Comparison of ENCODE assay signal across 15 cellular contexts in genomic region chr2:135773917-135774316, GRCh38. TPM values are rescaled to one million over a fixed set of nuclear protein-coding genes. Genes with fewer than 3 reads are reported as not detected.
DNase-seq lines count a peak whose midpoint lies in the region; TF ChIP-seq lines count a peak whose summit lies in the region.
"Had no signal": no experiment of that assay in that cellular context is flagged by ENCODE, and none has a peak within 500 bp of the region (broad histone marks: within the 10 kb centered on the region; RNA-seq: fewer than 3 reads in every experiment).

No MANE protein-coding gene starts in this region.

- POLR2A ChIA-PET in A673 (lab: Charles Lee; ENCODE audit: low non-redundant PET) = interaction anchor here (0.5 kb wide), 1 partner anchor 620 kb away, joined by 8 read pairs; no protein-coding TSS in a partner anchor

- DNase-seq in A673 (ENCODE audit: low spot score) = peak; percentile 56
- DNase-seq in HCEC 1CT = peak; percentile 56
- no peak for DNase-seq in SJSA1 (ENCODE audit: low read depth in 1 of 2, low spot score in 2 of 2)
- peak; percentile 45 to 50 for DNase-seq in fibroblast of lung (ENCODE audit: low read depth in 2 of 2)
- no peak for DNase-seq in NCI-H748 (lab: John Stamatoyannopoulos, UW; ENCODE audit: unreplicated experiment)
- DNase-seq in substantia nigra (lab: John Stamatoyannopoulos, UW) = no peak
- no peak for DNase-seq in COLO668 (lab: John Stamatoyannopoulos, UW; ENCODE audit: unreplicated experiment)
- no peak for DNase-seq in stimulated activated CD4-positive, alpha-beta T cell treated with anti-CD3 and anti-CD28 coated beads, Interleukin-4, amount 100 ng/mL, for 4 hours
- DNase-seq: DMS79 treated with DMSO at 0.1 percent for 48 hours, heart left ventricle, NCI-H1930, NCI-H748 treated with DMSO at 0.1 percent for 48 hours, upper lobe of right lung had no signal

- H4K20me1 ChIP-seq in fibroblast of lung (ENCODE audit: control insufficient read depth, extremely low read depth, insufficient read depth, low read length) = no peaks in the 10 kb centered on the region

- TF ChIP-seq CTCF in A673 (conservative IDR thresholded peaks at IDR 0.05; ENCODE audit: low read depth, low read length) = no peak
- no peak for TF ChIP-seq CTCF in fibroblast of lung (conservative IDR thresholded peaks at IDR 0.05 in 1 of 2, IDR thresholded peaks at IDR 0.05 in 1 of 2; ENCODE audit: low read depth in 1 of 2, low read length in 2 of 2)

- H3K36me3 ChIP-seq in A673 (ENCODE audit: insufficient read depth, low read length, poor library complexity, severe bottlenecking) (peaks cover 93% of the 10 kb centered on the region), SJSA1 (peaks cover 94% of the 10 kb centered on the region), fibroblast of lung (ENCODE audit: control insufficient read depth, insufficient read depth, low read length) (peaks cover 10% of the 10 kb centered on the region)

- H2AFZ ChIP-seq in fibroblast of lung (ENCODE audit: low read length) = no peak overlapping the region

- H3K4me2 ChIP-seq in fibroblast of lung (ENCODE audit: extremely low read depth, insufficient read depth, low read length) = no peak overlapping the region
- H3K4me2 ChIP-seq: KMS-11 had no signal

- no peak overlapping the region for H3K4me3 ChIP-seq in A673 (ENCODE audit: low read depth, low read length, poor library complexity, severe bottlenecking)
- no peak overlapping the region for H3K4me3 ChIP-seq in SJSA1
- no peak overlapping the region for H3K4me3 ChIP-seq in fibroblast of lung (replicated peaks in 1 of 4; ENCODE audit: control extremely low read depth in 1 of 4, insufficient read depth in 1 of 4, low read depth in 3 of 4, low read length in 4 of 4)
- H3K4me3 ChIP-seq: ascending aorta, heart left ventricle, upper lobe of right lung had no signal

- no peaks in the 10 kb centered on the region for H3K4me1 ChIP-seq in A673 (ENCODE audit: insufficient read depth, low read length, poor library complexity, severe bottlenecking)
- H3K4me1 ChIP-seq in SJSA1 (replicated peaks) = peaks cover 12% of the 10 kb centered on the region
- H3K4me1 ChIP-seq in fibroblast of lung (ENCODE audit: control insufficient read depth, extremely low read depth, insufficient read depth, low read length) = no peaks in the 10 kb centered on the region
- H3K4me1 ChIP-seq: ascending aorta, upper lobe of right lung had no signal

- H3K27ac ChIP-seq in A673 (ENCODE audit: low read depth, low read length, poor library complexity, severe bottlenecking) (no peak overlapping the region), SJSA1 (peak overlapping the region; percentile 56), fibroblast of lung (ENCODE audit: insufficient read depth, low read length) (no peak overlapping the region), substantia nigra (ENCODE audit: low read depth, low read length, poor library complexity, severe bottlenecking) (no peak overlapping the region)
- H3K27ac ChIP-seq: ascending aorta, heart left ventricle, KMS-11, upper lobe of right lung had no signal

- no peaks in the 10 kb centered on the region for H3K27me3 ChIP-seq in A673 (replicated peaks; ENCODE audit: insufficient read depth, low read depth, low read length, poor library complexity)
- no peaks in the 10 kb centered on the region for H3K27me3 ChIP-seq in SJSA1 (replicated peaks)
- no peaks in the 10 kb centered on the region for H3K27me3 ChIP-seq in fibroblast of lung (ENCODE audit: control insufficient read depth, insufficient read depth, low read length)
- H3K27me3 ChIP-seq: ascending aorta, heart left ventricle, upper lobe of right lung had no signal

- H3K9me3 ChIP-seq in A673 (ENCODE audit: low read depth, low read length, poor library complexity, severe bottlenecking) (no peaks in the 10 kb centered on the region), SJSA1 (replicated peaks) (no peaks in the 10 kb centered on the region), fibroblast of lung (ENCODE audit: control insufficient read depth, insufficient read depth, low read depth, low read length) (no peaks in the 10 kb centered on the region)
- H3K9me3 ChIP-seq: ascending aorta, heart left ventricle, upper lobe of right lung had no signal

- CTCF ChIA-PET in A673 (lab: Charles Lee) = no interaction called here

- no peak overlapping the region for H3K9ac ChIP-seq in fibroblast of lung (ENCODE audit: insufficient read depth, low read length)
- H3K9ac ChIP-seq: KMS-11 had no signal

- no peaks in the 10 kb centered on the region for H3K79me2 ChIP-seq in fibroblast of lung (ENCODE audit: control insufficient read depth, insufficient read depth, low read length)

- intact Hi-C loops in A673 (cut with micrococcal nuclease; ENCODE audit: unreplicated experiment) = no loop called here

- no TSS peak for BruUV-seq in A673 (replicated peaks; lab: Mats Ljungman, UMichigan)

RNA-seq across cellular contexts. Expression of gene UBXN4, which starts 32.3 kb away (rescaled TPM):
- total RNA-seq in A673 (2021) (117 and 123 TPM in 2 replicates), fibroblast of lung (64.5 and 78.8 TPM in 2 replicates)
- 50.1 and 76.5 TPM in 2 replicates for total RNA-seq in SJSA1 (2014; rRNA removed; shearing (Covaris generic))
- 76.9 and 108 TPM in 2 replicates for polyA plus RNA-seq in fibroblast of lung
- 51.1 and 65.7 TPM in 2 replicates for polyA plus RNA-seq in fibroblast of lung (2012)
- 11.1 and 16.1 TPM in 2 replicates for polyA minus RNA-seq in fibroblast of lung (ENCODE audit: low replicate concordance)

Comparison
In these comparisons a context has a peak if more than half of its experiments do, and no peak if none do; other contexts are left out.
1. DNase-seq: peak in A673 (single experiment), HCEC 1CT (single experiment) and fibroblast of lung (2 of 2); none in SJSA1 (0 of 2), NCI-H748 (single experiment), substantia nigra (0 of 49), COLO668 (single experiment) and stimulated activated CD4-positive, alpha-beta T cell treated with anti-CD3 and anti-CD28 coated beads, Interleukin-4, amount 100 ng/mL, for 4 hours (0 of 2).